17 cellular contexts compared by ENCODE assay signal in genomic region chr1:115164484-115164883, GRCh38.
DNase-seq lines count a peak whose midpoint lies in the region; ATAC-seq, FAIRE-seq and TF ChIP-seq lines count a peak whose summit lies in the region.
"Had no signal": no experiment of that assay in that cellular context is flagged by ENCODE, and none has a peak within 500 bp of the region (broad histone marks: within the 10 kb centered on the region; RNA-seq: fewer than 3 reads in every experiment).

No MANE protein-coding gene starts in this region.

- SMC1A ChIA-PET in GM12878 (lab: Charles Lee; ENCODE audit: uncharacterized antibody, unreplicated experiment): no interaction called here

- ATAC-seq in GM12878 (no peak), thoracic aorta (ENCODE audit: insufficient number of reproducible peaks, low FRiP score, low read depth) (peak; percentile 82)
- ATAC-seq: Right ventricle myocardium inferior had no signal

- intact Hi-C loops in GM12878 (cut with micrococcal nuclease; ENCODE audit: unreplicated experiment): no loop called here

- DNase-seq in MG63: peak; percentile 39
- no peak for DNase-seq in GM12878 (ENCODE audit: low read depth, low spot score)
- DNase-seq in iris pigment epithelial cell (ENCODE audit: low read depth): peak; percentile 74
- no peak for DNase-seq in thoracic aorta (ENCODE audit: low spot score)
- no peak for DNase-seq in GM12892 (ENCODE audit: insufficient read length)
- no peak for DNase-seq in retina
- DNase-seq in DMS 273 (lab: John Stamatoyannopoulos, UW; ENCODE audit: unreplicated experiment): no peak
- no peak for DNase-seq in effector memory CD4-positive, alpha-beta T cell
- DNase-seq: BE2C; CD4-positive, alpha-beta memory T cell; DND-41; NCI-H1092 treated with DMSO at 0.1 percent for 48 hours; NCI-H187; NCI-H748 treated with DMSO at 0.1 percent for 48 hours; SK-N-SH had no signal

- no peak overlapping the region for H2AFZ ChIP-seq in GM12878 (ENCODE audit: control insufficient read depth, low read depth, low read length)

- no peak overlapping the region for H3K4me2 ChIP-seq in GM12878 (ENCODE audit: control insufficient read depth, insufficient read depth)
- H3K4me2 ChIP-seq: SK-N-SH had no signal

- TF ChIP-seq POLR2A in GM12878 (IDR thresholded peaks at IDR 0.05; ENCODE audit: low read depth, low read length) (no peak), GM12892 (IDR thresholded peaks at IDR 0.05; ENCODE audit: low read depth, low read length) (no peak)

- no peaks in the 10 kb centered on the region for H3K79me2 ChIP-seq in GM12878 (ENCODE audit: control insufficient read depth, insufficient read depth, low read length)

- in situ Hi-C loops in GM12878 (cut with MboI): no loop called here

- POLR2A ChIA-PET in GM12878 (lab: Charles Lee): no interaction called here

- no peak for TF ChIP-seq CTCF in GM12878 (IDR thresholded peaks at IDR 0.05 in 2 of 3, conservative IDR thresholded peaks at IDR 0.05 in 1 of 3; ENCODE audit: control insufficient read depth in 2 of 3, extremely low read depth in 1 of 3, insufficient read depth in 1 of 3, low read depth in 3 of 3, low read length in 3 of 3)
- TF ChIP-seq CTCF in thoracic aorta (IDR thresholded peaks at IDR 0.05): no peak

- H3K4me1 ChIP-seq in GM12878 (ENCODE audit: control insufficient read depth, insufficient read depth, low read length): no peaks in the 10 kb centered on the region
- no peaks in the 10 kb centered on the region for H3K4me1 ChIP-seq in thoracic aorta (ENCODE audit: control insufficient read depth in 1 of 2, low read depth in 2 of 2)
- no peaks in the 10 kb centered on the region for H3K4me1 ChIP-seq in effector memory CD4-positive, alpha-beta T cell (ENCODE audit: control insufficient read depth, insufficient read depth, low read length, poor library complexity, severe bottlenecking)
- H3K4me1 ChIP-seq: BE2C, HAP-1 had no signal

- no TSS peak for BruUV-seq in GM12878 (replicated peaks; lab: Mats Ljungman, UMichigan)

- H3K36me3 ChIP-seq in MG63 (no peaks in the 10 kb centered on the region), GM12878 (ENCODE audit: control insufficient read depth in 2 of 2, insufficient read depth in 2 of 2, low read length in 1 of 2) (no peaks in the 10 kb centered on the region), thoracic aorta (no peaks in the 10 kb centered on the region)
- no peaks in the 10 kb centered on the region for H3K36me3 ChIP-seq in effector memory CD4-positive, alpha-beta T cell (ENCODE audit: control insufficient read depth, insufficient read depth, low read length)
- H3K36me3 ChIP-seq: BE2C, HAP-1 had no signal

- RAD21 ChIA-PET in GM12878 (lab: Charles Lee; ENCODE audit: unreplicated experiment): no interaction called here

- CTCF ChIA-PET in GM12878 (lab: Yijun Ruan, JAX): interaction anchor here (1.7 kb wide), 1 partner anchor 305 kb away, joined by 4 read pairs; no protein-coding TSS in a partner anchor

- no peak for TF ChIP-seq RAD21 in GM12878 (IDR thresholded peaks at IDR 0.05; ENCODE audit: insufficient read depth, low read depth, low read length)

- no peak overlapping the region for H3K4me3 ChIP-seq in MG63
- no peak overlapping the region for H3K4me3 ChIP-seq in GM12878
- H3K4me3 ChIP-seq in thoracic aorta: no peak overlapping the region
- no peak overlapping the region for H3K4me3 ChIP-seq in effector memory CD4-positive, alpha-beta T cell (ENCODE audit: insufficient read depth, low read depth, low read length, poor library complexity, severe bottlenecking)
- H3K4me3 ChIP-seq: HAP-1 had no signal

- no peaks in the 10 kb centered on the region for H4K20me1 ChIP-seq in GM12878 (ENCODE audit: control insufficient read depth, insufficient read depth)

- no peaks in the 10 kb centered on the region for H3K27me3 ChIP-seq in MG63
- no peaks in the 10 kb centered on the region for H3K27me3 ChIP-seq in GM12878 (replicated peaks in 1 of 2; ENCODE audit: control insufficient read depth in 2 of 2, insufficient read depth in 2 of 2, low read length in 1 of 2)
- no peaks in the 10 kb centered on the region for H3K27me3 ChIP-seq in thoracic aorta (replicated peaks; ENCODE audit: insufficient read depth)
- H3K27me3 ChIP-seq in effector memory CD4-positive, alpha-beta T cell (replicated peaks; ENCODE audit: control insufficient read depth, insufficient read depth, low read length, poor library complexity, severe bottlenecking): no peaks in the 10 kb centered on the region
- H3K27me3 ChIP-seq: BE2C had no signal

- no peak overlapping the region for H3K27ac ChIP-seq in GM12878 (ENCODE audit: control insufficient read depth, insufficient read depth)
- no peak overlapping the region for H3K27ac ChIP-seq in thoracic aorta
- no peak overlapping the region for H3K27ac ChIP-seq in effector memory CD4-positive, alpha-beta T cell (ENCODE audit: insufficient read depth, low read length, poor library complexity, severe bottlenecking)

- FAIRE-seq in GM12878 (lab: Jason Lieb, UNC): peak; percentile 57
- FAIRE-seq in GM12892 (lab: Jason Lieb, UNC): no peak

- no peak for TF ChIP-seq EP300 in GM12878 (IDR thresholded peaks at IDR 0.05; ENCODE audit: borderline replicate concordance in 1 of 2, control insufficient read depth in 1 of 2, low read depth in 2 of 2, low read length in 2 of 2)

- 0% methylated on average over 1 of the region's 1 CpG for WGBS in GM12878 (ENCODE audit: insufficient coverage, insufficient replicate concordance, low lambda C conversion rate, missing lambda C conversion rate)

- H3K9ac ChIP-seq in GM12878 (ENCODE audit: control insufficient read depth, insufficient read depth, low read length): no peak overlapping the region
- H3K9ac ChIP-seq: SK-N-SH had no signal

- H3K9me3 ChIP-seq in MG63 (peaks cover 20% of the 10 kb centered on the region), GM12878 (replicated peaks; ENCODE audit: control insufficient read depth, insufficient read depth, low read length) (no peaks in the 10 kb centered on the region), thoracic aorta (no peaks in the 10 kb centered on the region)
- H3K9me3 ChIP-seq in effector memory CD4-positive, alpha-beta T cell (ENCODE audit: control insufficient read depth, low read length): no peaks in the 10 kb centered on the region
- H3K9me3 ChIP-seq: BE2C, HAP-1 had no signal

TF ChIP-seq in GM12878, 131 proteins besides CTCF, POLR2A, EP300 and RAD21 (continues in another document):
- TF ChIP-seq E4F1 (IDR thresholded peaks at IDR 0.05; ENCODE audit: borderline replicate concordance, partially characterized antibody) (no peak), ETV6 (conservative IDR thresholded peaks at IDR 0.05 in 1 of 2, IDR thresholded peaks at IDR 0.05 in 1 of 2; ENCODE audit: borderline replicate concordance in 1 of 2, low read depth in 1 of 2) (no peak), IRF3 (IDR thresholded peaks at IDR 0.05) (no peak), ZZZ3 (IDR thresholded peaks at IDR 0.05; ENCODE audit: control insufficient read depth, insufficient read length, low read depth) (no peak), JUND (IDR thresholded peaks at IDR 0.05; ENCODE audit: low read depth, low read length) (no peak), CBX5 (IDR thresholded peaks at IDR 0.05; ENCODE audit: low read depth) (no peak), ATF2 (IDR thresholded peaks at IDR 0.05; ENCODE audit: low read length) (no peak), EGR1 (IDR thresholded peaks at IDR 0.05; ENCODE audit: borderline replicate concordance in 1 of 2, low read depth in 2 of 2, low read length in 2 of 2) (no peak), TARDBP (IDR thresholded peaks at IDR 0.05; ENCODE audit: borderline replicate concordance) (no peak), POLR2AphosphoS2 (IDR thresholded peaks at IDR 0.05; ENCODE audit: low read depth, low read length) (no peak), KAT2A (conservative IDR thresholded peaks at IDR 0.05; ENCODE audit: control insufficient read depth, low read depth, low read length) (no peak), STAT1 (conservative IDR thresholded peaks at IDR 0.05) (no peak), MYC (IDR thresholded peaks at IDR 0.05; ENCODE audit: insufficient read depth, insufficient read length, insufficient replicate concordance, low read length, severe bottlenecking) (no peak)

Comparison
In these comparisons a context has a peak if more than half of its experiments do, and no peak if none do; other contexts are left out.
1. DNase-seq: peak in MG63 (single experiment) and iris pigment epithelial cell (single experiment); none in GM12878 (single experiment), thoracic aorta (single experiment), GM12892 (single experiment), retina (single experiment), DMS 273 (single experiment) and effector memory CD4-positive, alpha-beta T cell (0 of 3).